ENCODE assay signal across 8 cellular contexts in genomic region chr2:132751838-132752237, GRCh38.
"Had no signal": no experiment of that assay in that cellular context is flagged by ENCODE, and none has a peak within 500 bp of the region (broad histone marks: within the 10 kb centered on the region; RNA-seq: fewer than 3 reads in every experiment).

No MANE protein-coding gene starts in this region.

- H3K27ac ChIP-seq: GM23248, KMS-11 had no signal

- H3K4me2 ChIP-seq: KMS-11 had no signal

- H3K4me3 Mint-ChIP-seq: H9 had no signal

- H3K9me3 Mint-ChIP-seq: H9 had no signal

- DNase-seq: GM23248, GOT3, H9, HCEC 1CT, KBM-7 had no signal

- FAIRE-seq: H54, HTR-8/SVneo had no signal

- H3K9ac ChIP-seq: GM23248, KMS-11 had no signal

- H2AFZ ChIP-seq: GM23248 had no signal

- H3K27ac Mint-ChIP-seq: H9 had no signal

- H3K4me3 ChIP-seq: GM23248 had no signal
